In genomic region chr19:50329146-50329925, GRCh38 we compare ENCODE assay signal across 8 cellular contexts. TPM values are rescaled to one million over a fixed set of nuclear protein-coding genes. Genes with fewer than 3 reads are reported as not detected.
DNase-seq lines count a peak whose midpoint lies in the region; ATAC-seq and TF ChIP-seq lines count a peak whose summit lies in the region.

Gene KCNC3 (minus strand): TSS chr19:50329377. CDS start chr19:50329082, 295 bp downstream.

- DNase-seq in DMS 273 treated with DMSO at 0.1 percent for 48 hours (lab: John Stamatoyannopoulos, UW) (peak; percentile 86), LNCaP clone FGC (ENCODE audit: low read depth) (peak; percentile 96), SHP77 treated with DMSO at 0.1 percent for 48 hours (lab: John Stamatoyannopoulos, UW) (peak; percentile 99), globus pallidus (ENCODE audit: low spot score) (peak; percentile 99), occipital lobe (lab: John Stamatoyannopoulos, UW) (peak; percentile 100), superior temporal gyrus (ENCODE audit: extremely low spot score) (peak; percentile 97)
- peak; percentile 91 for DNase-seq in activated naive CD4-positive, alpha-beta T cell treated with anti-CD3 and anti-CD28 coated beads, Interleukin-2, amount 50 U/mL, for 16 hours

- ATAC-seq in GM21529 (IDR thresholded peaks at IDR 0.05; ENCODE audit: unreplicated experiment): peak; percentile 53

- TF ChIP-seq CTCF in LNCaP clone FGC (IDR thresholded peaks at IDR 0.05; ENCODE audit: control insufficient read depth, extremely low read depth, insufficient read depth): no peak

- peak within 1 kb of the TSS; percentile 49 for H3K4me3 ChIP-seq in LNCaP clone FGC (ENCODE audit: low read depth, low read length)

RNA-seq across cellular contexts. Expression of gene KCNC3, which starts in this region (rescaled TPM):
- 2.3 TPM for total RNA-seq in occipital lobe

Comparison
In these comparisons a context has a peak if more than half of its experiments do, and no peak if none do; other contexts are left out.
1. Peak in every context shown above with its lines: DNase-seq, ATAC-seq and H3K4me3 ChIP-seq.